Comparison of ENCODE assay signal across 28 cellular contexts in genomic region chr4:78603384-78603783, GRCh38.
"Had no signal": no experiment of that assay in that cellular context is flagged by ENCODE, and none has a peak within 500 bp of the region (broad histone marks: within the 10 kb centered on the region; RNA-seq: fewer than 3 reads in every experiment).

No MANE protein-coding gene starts in this region.

- H3K36me3 Mint-ChIP-seq: stimulated activated effector memory CD8-positive, alpha-beta T cell treated with anti-CD3 and anti-CD28 coated beads, Interleukin-12 subunit alpha, Interleukin-12 subunit beta, amount 100 ng/mL, for 72 hours; stimulated activated memory B cell treated with anti-CD40 and anti-IgM and Interleukin-4, amounts not matched to agents 10 μg/mL and 1 μg/mL and 100 μg/mL, for 72 hours; stimulated activated naive B cell treated with anti-CD40 and anti-IgM and Interleukin-4, amounts not matched to agents 10 μg/mL and 1 μg/mL and 100 μg/mL, for 72 hours had no signal

- ATAC-seq: stimulated activated effector memory CD8-positive, alpha-beta T cell treated with anti-CD3 and anti-CD28 coated beads, Interleukin-12 subunit alpha, Interleukin-12 subunit beta, amount 100 ng/mL, for 72 hours; stimulated activated memory B cell treated with anti-CD40 and anti-IgM and Interleukin-4, amounts not matched to agents 10 μg/mL and 1 μg/mL and 100 μg/mL, for 72 hours; stimulated activated naive B cell treated with anti-CD40 and anti-IgM and Interleukin-4, amounts not matched to agents 10 μg/mL and 1 μg/mL and 100 μg/mL, for 72 hours; stimulated activated naive CD8-positive, alpha-beta T cell treated with anti-CD3 and anti-CD28 coated beads, Interleukin-15, amount 100 ng/mL, for 72 hours; stimulated activated naive CD8-positive, alpha-beta T cell treated with anti-CD3 and anti-CD28 coated beads, Interleukin-15, Interleukin-2, amounts not matched to agents 100 U/mL and 50 U/mL, for 24 hours; upper lobe of right lung had no signal

- H3K27ac Mint-ChIP-seq: stimulated activated effector memory CD8-positive, alpha-beta T cell treated with anti-CD3 and anti-CD28 coated beads, Interleukin-12 subunit alpha, Interleukin-12 subunit beta, amount 100 ng/mL, for 72 hours; stimulated activated memory B cell treated with anti-CD40 and anti-IgM and Interleukin-4, amounts not matched to agents 10 μg/mL and 1 μg/mL and 100 μg/mL, for 72 hours; stimulated activated naive B cell treated with anti-CD40 and anti-IgM and Interleukin-4, amounts not matched to agents 10 μg/mL and 1 μg/mL and 100 μg/mL, for 72 hours; stimulated activated naive CD8-positive, alpha-beta T cell treated with anti-CD3 and anti-CD28 coated beads, Interleukin-15, Interleukin-2, amounts not matched to agents 100 ng/mL and 50 ng/mL, for 24 hours; type B pancreatic cell had no signal

- H3K4me3 Mint-ChIP-seq: stimulated activated effector memory CD8-positive, alpha-beta T cell treated with anti-CD3 and anti-CD28 coated beads, Interleukin-12 subunit alpha, Interleukin-12 subunit beta, amount 100 ng/mL, for 72 hours; stimulated activated memory B cell treated with anti-CD40 and anti-IgM and Interleukin-4, amounts not matched to agents 10 μg/mL and 1 μg/mL and 100 μg/mL, for 72 hours; stimulated activated naive B cell treated with anti-CD40 and anti-IgM and Interleukin-4, amounts not matched to agents 10 μg/mL and 1 μg/mL and 100 μg/mL, for 72 hours; stimulated activated naive CD8-positive, alpha-beta T cell treated with anti-CD3 and anti-CD28 coated beads, Interleukin-15, amount 100 ng/mL, for 72 hours; stimulated activated naive CD8-positive, alpha-beta T cell treated with anti-CD3 and anti-CD28 coated beads, Interleukin-15, Interleukin-2, amounts not matched to agents 100 ng/mL and 50 ng/mL, for 24 hours; type B pancreatic cell had no signal

- H3K27me3 Mint-ChIP-seq: stimulated activated memory B cell treated with anti-CD40 and anti-IgM and Interleukin-4, amounts not matched to agents 10 μg/mL and 1 μg/mL and 100 μg/mL, for 72 hours; type B pancreatic cell had no signal

- H3K27ac ChIP-seq: stomach, suprapubic skin, testis, thoracic aorta, thyroid gland, tibial artery, tibial nerve, transverse colon, upper lobe of left lung, upper lobe of right lung, uterus, vagina had no signal

- H3K36me3 ChIP-seq: suprapubic skin, thoracic aorta, transverse colon, uterus, vagina had no signal

- DNase-seq: stimulated activated CD4-positive, alpha-beta T cell treated with anti-CD3 and anti-CD28 coated beads, Interleukin-2, amount 100 ng/mL, for 48 hours; stimulated activated CD4-positive, alpha-beta T cell treated with anti-CD3 and anti-CD28 coated beads, Interleukin-4, amount 100 ng/mL, for 1 hour; stimulated activated CD4-positive, alpha-beta T cell treated with anti-CD3 and anti-CD28 coated beads, Interleukin-4, amount 100 ng/mL, for 24 hours; stimulated activated CD4-positive, alpha-beta T cell treated with anti-CD3 and anti-CD28 coated beads, Interleukin-4, amount 100 ng/mL, for 4 hours; stimulated activated CD8-positive, alpha-beta memory T cell treated with anti-CD3 and anti-CD28 coated beads, Interleukin-4, amount 100 ng/mL, for 48 hours; stimulated activated naive B cell treated with anti-CD40 and anti-IgM and Interleukin-4, amounts not matched to agents 10 μg/mL and 1 μg/mL and 100 μg/mL, for 72 hours; stimulated activated naive CD4-positive, alpha-beta T cell treated with Interleukin-2 at 50 U/mL for 16 hours; stimulated activated naive CD8-positive, alpha-beta T cell treated with anti-CD3 and anti-CD28 coated beads, Interleukin-15, amount 100 ng/mL, for 72 hours; stimulated activated naive CD8-positive, alpha-beta T cell treated with anti-CD3 and anti-CD28 coated beads, Interleukin-15, Interleukin-2, amounts not matched to agents 100 U/mL and 50 U/mL, for 24 hours; stomach; substantia nigra; testis; thyroid gland; tibial artery; transverse colon; trophoblast cell; upper lobe of left lung; upper lobe of right lung; uterus had no signal

- H3K9me3 ChIP-seq: stomach, suprapubic skin, testis, thoracic aorta, thyroid gland, tibial artery, tibial nerve, transverse colon, upper lobe of left lung, upper lobe of right lung, uterus, vagina had no signal

- H3K9me3 Mint-ChIP-seq: stimulated activated effector memory CD8-positive, alpha-beta T cell treated with anti-CD3 and anti-CD28 coated beads, Interleukin-12 subunit alpha, Interleukin-12 subunit beta, amount 100 ng/mL, for 72 hours; stimulated activated memory B cell treated with anti-CD40 and anti-IgM and Interleukin-4, amounts not matched to agents 10 μg/mL and 1 μg/mL and 100 μg/mL, for 72 hours; stimulated activated naive B cell treated with anti-CD40 and anti-IgM and Interleukin-4, amounts not matched to agents 10 μg/mL and 1 μg/mL and 100 μg/mL, for 72 hours; stimulated activated naive CD8-positive, alpha-beta T cell treated with anti-CD3 and anti-CD28 coated beads, Interleukin-15, amount 100 ng/mL, for 72 hours; stimulated activated naive CD8-positive, alpha-beta T cell treated with anti-CD3 and anti-CD28 coated beads, Interleukin-15, Interleukin-2, amounts not matched to agents 100 ng/mL and 50 ng/mL, for 24 hours had no signal

- H3K27me3 ChIP-seq: stomach, suprapubic skin, testis, thyroid gland, tibial artery, tibial nerve, transverse colon, upper lobe of left lung, upper lobe of right lung, uterus, vagina had no signal

- H3K4me3 ChIP-seq: stomach, suprapubic skin, testis, thoracic aorta, thyroid gland, tibial artery, tibial nerve, transverse colon, upper lobe of left lung, upper lobe of right lung, uterus, vagina had no signal

- FAIRE-seq: urothelium cell line had no signal

- H3K4me1 Mint-ChIP-seq: stimulated activated effector memory CD8-positive, alpha-beta T cell treated with anti-CD3 and anti-CD28 coated beads, Interleukin-12 subunit alpha, Interleukin-12 subunit beta, amount 100 ng/mL, for 72 hours; stimulated activated naive CD8-positive, alpha-beta T cell treated with anti-CD3 and anti-CD28 coated beads, Interleukin-15, amount 100 ng/mL, for 72 hours had no signal

- H3K4me1 ChIP-seq: stomach, suprapubic skin, testis, thyroid gland, transverse colon, upper lobe of right lung, uterus, vagina had no signal
